27 cellular contexts compared by ENCODE assay signal in the genomic region with DNA sequence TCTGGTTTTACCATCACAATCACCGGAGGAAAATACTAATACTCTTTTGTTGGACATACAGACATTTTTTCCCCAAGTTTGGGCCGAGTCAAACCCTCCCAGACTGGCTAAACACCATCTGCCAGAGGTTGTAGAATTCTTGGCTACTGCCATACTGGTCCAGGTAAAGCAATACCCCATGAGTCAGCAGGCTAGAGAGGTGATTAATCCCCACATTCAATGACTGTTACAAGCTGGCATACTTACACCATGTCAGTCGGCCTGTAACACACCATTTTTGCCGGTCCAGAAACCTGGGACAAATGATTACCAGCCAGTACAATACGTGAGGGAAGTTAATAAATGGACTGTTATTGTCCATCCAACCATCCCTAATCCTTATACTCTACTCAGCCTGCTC.
"Had no signal": no experiment of that assay in that cellular context is flagged by ENCODE, and none has a peak within 500 bp of the region (broad histone marks: within the 10 kb centered on the region; RNA-seq: fewer than 3 reads in every experiment).

No MANE protein-coding gene starts in this region.

- H3K4me1 ChIP-seq: colonic mucosa, gastrocnemius medialis, heart right ventricle, left lung, pancreas, right lobe of liver, suprapubic skin, transverse colon, vagina had no signal

- H3K36me3 ChIP-seq: colonic mucosa, gastrocnemius medialis, heart right ventricle, left lung, neutrophil, pancreas, right lobe of liver, suprapubic skin, transverse colon, vagina had no signal

- H3K4me3 ChIP-seq: colonic mucosa, gastrocnemius medialis, heart right ventricle, left lung, mucosa of descending colon, pancreas, right lobe of liver, suprapubic skin, transverse colon, vagina had no signal

- DNase-seq: colonic mucosa; effector CD8-positive, alpha-beta T cell; gastrocnemius medialis; heart right ventricle; hippocampal formation; left cardiac atrium; left lung; mesenchymal stem cell; mucosa of descending colon; naive B cell; pancreas; right lobe of liver; small intestine; stimulated activated CD4-positive, alpha-beta T cell treated with anti-CD3 and anti-CD28 coated beads, Interleukin-15, amount 100 ng/mL, for 24 hours; stimulated activated CD4-positive, alpha-beta T cell treated with anti-CD3 and anti-CD28 coated beads, Interleukin-2, amount 100 ng/mL, for 48 hours; stimulated activated naive B cell treated with anti-CD40 and anti-IgM and Interleukin-4, amounts not matched to agents 10 μg/mL and 1 μg/mL and 100 μg/mL, for 72 hours; stimulated activated naive CD8-positive, alpha-beta T cell treated with anti-CD3 and anti-CD28 coated beads, Interleukin-15, amount 100 ng/mL, for 72 hours; transverse colon had no signal

- FAIRE-seq: endothelial cell of umbilical vein, islet of Langerhans, pancreas, small intestine had no signal

- H3K4me3 Mint-ChIP-seq: dendritic cell treated with granulocyte-macrophage colony-stimulating factor and Interleukin-4, amounts not matched to agents 40 ng/mL and 50 ng/mL, for 4 days; mesothelial cell of epicardium; naive B cell; natural killer cell treated with Interleukin-12 subunit alpha and Interleukin-12 subunit beta and Interleukin-15 and Interleukin-18, amount 100 ng/mL, for 72 hours; neural crest cell; stimulated activated naive B cell treated with anti-CD40 and anti-IgM and Interleukin-4, amounts not matched to agents 10 μg/mL and 1 μg/mL and 100 μg/mL, for 72 hours; stimulated activated naive CD8-positive, alpha-beta T cell treated with anti-CD3 and anti-CD28 coated beads, Interleukin-15, amount 100 ng/mL, for 72 hours had no signal

- H3K9me3 ChIP-seq: colonic mucosa, gastrocnemius medialis, heart right ventricle, left lung, mucosa of descending colon, neutrophil, pancreas, right lobe of liver, suprapubic skin, transverse colon, vagina had no signal

- ATAC-seq: gastrocnemius medialis; heart right ventricle; left cardiac atrium; left lung; mucosa of descending colon; natural killer cell treated with Interleukin-12 subunit alpha and Interleukin-12 subunit beta and Interleukin-15 and Interleukin-18, amount 100 ng/mL, for 72 hours; pancreas; right lobe of liver; stimulated activated naive B cell treated with anti-CD40 and anti-IgM and Interleukin-4, amounts not matched to agents 10 μg/mL and 1 μg/mL and 100 μg/mL, for 72 hours; stimulated activated naive CD8-positive, alpha-beta T cell treated with anti-CD3 and anti-CD28 coated beads, Interleukin-15, amount 100 ng/mL, for 72 hours had no signal

- H3K36me3 Mint-ChIP-seq: mesothelial cell of epicardium; naive B cell; natural killer cell treated with Interleukin-12 subunit alpha and Interleukin-12 subunit beta and Interleukin-15 and Interleukin-18, amount 100 ng/mL, for 72 hours; stimulated activated naive B cell treated with anti-CD40 and anti-IgM and Interleukin-4, amounts not matched to agents 10 μg/mL and 1 μg/mL and 100 μg/mL, for 72 hours had no signal

- H3K27me3 ChIP-seq: colonic mucosa, gastrocnemius medialis, heart right ventricle, left lung, neutrophil, pancreas, right lobe of liver, suprapubic skin, transverse colon, vagina had no signal

- H3K27ac Mint-ChIP-seq: dendritic cell treated with granulocyte-macrophage colony-stimulating factor and Interleukin-4, amounts not matched to agents 40 ng/mL and 50 ng/mL, for 4 days; mesothelial cell of epicardium; naive B cell; natural killer cell treated with Interleukin-12 subunit alpha and Interleukin-12 subunit beta and Interleukin-15 and Interleukin-18, amount 100 ng/mL, for 72 hours; stimulated activated naive B cell treated with anti-CD40 and anti-IgM and Interleukin-4, amounts not matched to agents 10 μg/mL and 1 μg/mL and 100 μg/mL, for 72 hours; stimulated activated naive CD8-positive, alpha-beta T cell treated with anti-CD3 and anti-CD28 coated beads, Interleukin-15, amount 100 ng/mL, for 72 hours had no signal

- H3K9me3 Mint-ChIP-seq: dendritic cell treated with granulocyte-macrophage colony-stimulating factor and Interleukin-4, amounts not matched to agents 40 ng/mL and 50 ng/mL, for 4 days; mesothelial cell of epicardium; naive B cell; natural killer cell treated with Interleukin-12 subunit alpha and Interleukin-12 subunit beta and Interleukin-15 and Interleukin-18, amount 100 ng/mL, for 72 hours; neural crest cell; stimulated activated naive B cell treated with anti-CD40 and anti-IgM and Interleukin-4, amounts not matched to agents 10 μg/mL and 1 μg/mL and 100 μg/mL, for 72 hours; stimulated activated naive CD8-positive, alpha-beta T cell treated with anti-CD3 and anti-CD28 coated beads, Interleukin-15, amount 100 ng/mL, for 72 hours had no signal

- H3K27me3 Mint-ChIP-seq: natural killer cell treated with Interleukin-12 subunit alpha and Interleukin-12 subunit beta and Interleukin-15 and Interleukin-18, amount 100 ng/mL, for 72 hours; stimulated activated naive CD8-positive, alpha-beta T cell treated with anti-CD3 and anti-CD28 coated beads, Interleukin-15, amount 100 ng/mL, for 72 hours had no signal

- H3K27ac ChIP-seq: colonic mucosa, gastrocnemius medialis, heart right ventricle, left lung, neutrophil, pancreas, right lobe of liver, suprapubic skin, transverse colon, vagina had no signal

- H3K4me1 Mint-ChIP-seq: mesothelial cell of epicardium; naive B cell; neural crest cell; stimulated activated naive B cell treated with anti-CD40 and anti-IgM and Interleukin-4, amounts not matched to agents 10 μg/mL and 1 μg/mL and 100 μg/mL, for 72 hours; stimulated activated naive CD8-positive, alpha-beta T cell treated with anti-CD3 and anti-CD28 coated beads, Interleukin-15, amount 100 ng/mL, for 72 hours had no signal
